9 cellular contexts compared by ENCODE assay signal in genomic region chr14:73758392-73759182, GRCh38. TPM values are rescaled to one million over a fixed set of nuclear protein-coding genes. Genes with fewer than 3 reads are reported as not detected.
DNase-seq lines count a peak whose midpoint lies in the region; ATAC-seq, FAIRE-seq and TF ChIP-seq lines count a peak whose summit lies in the region.
"Had no signal": no experiment of that assay in that cellular context is flagged by ENCODE, and none has a peak within 500 bp of the region (broad histone marks: within the 10 kb centered on the region; RNA-seq: fewer than 3 reads in every experiment).

No MANE protein-coding gene starts in this region.

- BruUV-seq in endothelial cell of umbilical vein (replicated peaks; lab: Mats Ljungman, UMichigan), result no TSS peak

- no peaks in the 10 kb centered on the region for H3K27me3 ChIP-seq in OCI-LY1 (ENCODE audit: insufficient read depth, low read length)
- no peaks in the 10 kb centered on the region for H3K27me3 ChIP-seq in endothelial cell of umbilical vein (ENCODE audit: control insufficient read depth in 2 of 2, insufficient read depth in 2 of 2, low read length in 2 of 2)
- H3K27me3 ChIP-seq in muscle layer of duodenum (ENCODE audit: low read depth, low read length), result no peaks in the 10 kb centered on the region

- TF ChIP-seq CTCF in OCI-LY1 (IDR thresholded peaks at IDR 0.05; ENCODE audit: low read length), result peak; percentile 67
- TF ChIP-seq CTCF in endothelial cell of umbilical vein (IDR thresholded peaks at IDR 0.05; ENCODE audit: extremely low read depth in 1 of 2, insufficient read depth in 1 of 2, low read depth in 1 of 2, low read length in 2 of 2), result peak; percentile 59 to 83

- H3K9me1 ChIP-seq in endothelial cell of umbilical vein (replicated peaks; ENCODE audit: control insufficient read depth, extremely low read depth, insufficient read depth, low read length), result no peaks in the 10 kb centered on the region

- H3K9me2 ChIP-seq in OCI-LY1 (ENCODE audit: low read depth, low read length), result no peaks in the 10 kb centered on the region

- peaks cover 88% of the 10 kb centered on the region for H3K4me1 Mint-ChIP-seq in stimulated activated naive CD8-positive, alpha-beta T cell treated with anti-CD3 and anti-CD28 coated beads, Interleukin-15, amount 100 ng/mL, for 72 hours

- no peak for TF ChIP-seq POLR2A in endothelial cell of umbilical vein (IDR thresholded peaks at IDR 0.05; ENCODE audit: low read depth, low read length)

- peak overlapping the region; percentile 96 for H3K9ac ChIP-seq in OCI-LY1 (ENCODE audit: low read length)
- H3K9ac ChIP-seq in endothelial cell of umbilical vein (replicated peaks; ENCODE audit: extremely low read depth, insufficient read depth, low read length), result peak overlapping the region; percentile 94

- H3K4me2 ChIP-seq in OCI-LY1 (ENCODE audit: low read length), result peak overlapping the region; percentile 92
- peak overlapping the region; percentile 83 for H3K4me2 ChIP-seq in endothelial cell of umbilical vein (ENCODE audit: insufficient read depth, low read length)

- dilution Hi-C loops in endothelial cell of umbilical vein (cut with MboI; ENCODE audit: extremely low pct_ligation_motif_present, low sequenced_read_pairs), result no loop called here

- no peaks in the 10 kb centered on the region for H3K9me3 Mint-ChIP-seq in stimulated activated naive CD8-positive, alpha-beta T cell treated with anti-CD3 and anti-CD28 coated beads, Interleukin-15, amount 100 ng/mL, for 72 hours

- DNase-seq in COLO668 (lab: John Stamatoyannopoulos, UW; ENCODE audit: unreplicated experiment), result peak; percentile 90
- peak; percentile 75 for DNase-seq in HT1080 (ENCODE audit: low read depth)
- peak; percentile 60 for DNase-seq in activated T-cell treated with anti-CD3 and anti-CD28 coated beads for 1 hour (ENCODE audit: low read depth)
- peak; percentile 70 for DNase-seq in endothelial cell of umbilical vein (ENCODE audit: low read depth, low spot score)
- DNase-seq in stimulated activated naive CD8-positive, alpha-beta T cell treated with anti-CD3 and anti-CD28 coated beads, Interleukin-15, amount 100 ng/mL, for 72 hours, result peak; percentile 75 to 84

- H3K27ac Mint-ChIP-seq in stimulated activated naive CD8-positive, alpha-beta T cell treated with anti-CD3 and anti-CD28 coated beads, Interleukin-15, amount 100 ng/mL, for 72 hours, result peak overlapping the region; percentile 96 to 97

- peak; percentile 73 for FAIRE-seq in endothelial cell of umbilical vein (lab: Jason Lieb, UNC)
- FAIRE-seq: TTC549 had no signal

- H2AFZ ChIP-seq in OCI-LY1 (ENCODE audit: low read length) (no peak overlapping the region), endothelial cell of umbilical vein (ENCODE audit: low read depth, low read length) (no peak overlapping the region)

- no peaks in the 10 kb centered on the region for H4K20me1 ChIP-seq in OCI-LY1 (ENCODE audit: insufficient read depth, low read length)
- H4K20me1 ChIP-seq in endothelial cell of umbilical vein (replicated peaks; ENCODE audit: control insufficient read depth, extremely low read depth, insufficient read depth, low read length), result no peaks in the 10 kb centered on the region

- H3K27ac ChIP-seq in OCI-LY1 (ENCODE audit: low read depth, low read length, poor library complexity, severe bottlenecking) (peak overlapping the region; percentile 82), endothelial cell of umbilical vein (ENCODE audit: insufficient read depth, low read depth, low read length) (peak overlapping the region; percentile 96), muscle layer of duodenum (ENCODE audit: low read length) (peak overlapping the region; percentile 82)

- H3K4me1 ChIP-seq in OCI-LY1 (ENCODE audit: insufficient read depth, low read length, severe bottlenecking), result peaks cover 88% of the 10 kb centered on the region
- H3K4me1 ChIP-seq in endothelial cell of umbilical vein (ENCODE audit: control insufficient read depth, extremely low read depth, insufficient read depth, low read length), result peaks cover 60% of the 10 kb centered on the region
- peaks cover 74 to 76% of the 10 kb centered on the region in 2 donors for H3K4me1 ChIP-seq in muscle layer of duodenum (ENCODE audit: control insufficient read depth in 1 of 2, insufficient read depth in 2 of 2, low read length in 2 of 2)

- H3K27me3 Mint-ChIP-seq in stimulated activated naive CD8-positive, alpha-beta T cell treated with anti-CD3 and anti-CD28 coated beads, Interleukin-15, amount 100 ng/mL, for 72 hours, result no peaks in the 10 kb centered on the region

- H3K9me3 ChIP-seq in OCI-LY1 (ENCODE audit: low read length), result no peaks in the 10 kb centered on the region
- no peaks in the 10 kb centered on the region for H3K9me3 ChIP-seq in endothelial cell of umbilical vein (replicated peaks; ENCODE audit: control insufficient read depth, insufficient read depth, low read length)
- no peaks in the 10 kb centered on the region for H3K9me3 ChIP-seq in muscle layer of duodenum (ENCODE audit: control insufficient read depth in 1 of 2, low read length in 2 of 2)

- peaks cover 54% of the 10 kb centered on the region for H3K79me2 ChIP-seq in OCI-LY1 (ENCODE audit: insufficient read depth, low read length)
- peaks cover 75% of the 10 kb centered on the region for H3K79me2 ChIP-seq in endothelial cell of umbilical vein (ENCODE audit: control insufficient read depth, insufficient read depth, low read length)

- intact Hi-C loops in endothelial cell of umbilical vein (cut with micrococcal nuclease), result loop anchor here (1.0 kb wide), 2 partner anchors 17 to 30 kb away; no protein-coding TSS in a partner anchor

- POLR2A ChIA-PET in endothelial cell of umbilical vein (lab: Charles Lee), result interaction anchor here (0.6 to 1.2 kb wide), 2 partner anchors 17 to 30 kb away, joined by 3 to 4 read pairs; no protein-coding TSS in a partner anchor

- ATAC-seq in stimulated activated naive CD8-positive, alpha-beta T cell treated with anti-CD3 and anti-CD28 coated beads, Interleukin-15, amount 100 ng/mL, for 72 hours, result peak; percentile 15
- ATAC-seq in HG03175 (IDR thresholded peaks at IDR 0.05; ENCODE audit: unreplicated experiment), result no peak

- CTCF ChIA-PET in endothelial cell of umbilical vein (lab: Charles Lee), result interaction anchor here (1.0 to 10.8 kb wide), 14 partner anchors 9 to 69 kb away, joined by 3 to 245 read pairs (median 6); partner anchors contain the start of gene PNMA1

- peaks cover 6% of the 10 kb centered on the region; the same call in 1 of the 2 replicates for H3K36me3 ChIP-seq in OCI-LY1 (ENCODE audit: insufficient read depth, low read length)
- no peaks in the 10 kb centered on the region for H3K36me3 ChIP-seq in endothelial cell of umbilical vein (ENCODE audit: control insufficient read depth in 2 of 2, extremely low read depth in 1 of 2, insufficient read depth in 2 of 2, low read length in 2 of 2)
- H3K36me3 ChIP-seq in muscle layer of duodenum (ENCODE audit: control insufficient read depth in 1 of 2, insufficient read depth in 2 of 2, low read length in 2 of 2), result peaks cover 0 to 10% of the 10 kb centered on the region in 2 donors

- H3F3A ChIP-seq in OCI-LY1 (ENCODE audit: insufficient read depth, low read length), result no peaks in the 10 kb centered on the region

- H3K4me3 Mint-ChIP-seq in stimulated activated naive CD8-positive, alpha-beta T cell treated with anti-CD3 and anti-CD28 coated beads, Interleukin-15, amount 100 ng/mL, for 72 hours, result peak overlapping the region; percentile 93 to 96

- H3K4me3 ChIP-seq in OCI-LY1 (ENCODE audit: low read depth, low read length, poor library complexity, severe bottlenecking) (peak overlapping the region; percentile 88), endothelial cell of umbilical vein (replicated peaks in 1 of 3; ENCODE audit: insufficient read depth in 1 of 3, low read depth in 1 of 3, low read length in 3 of 3) (peak overlapping the region; percentile 16 to 54 (median 53)), muscle layer of duodenum (ENCODE audit: low read depth in 1 of 2, low read length in 2 of 2) (peak overlapping the region; percentile 55 to 71)

TF ChIP-seq in endothelial cell of umbilical vein, 7 proteins besides CTCF, POLR2A, EP300 and RAD21:
- TF ChIP-seq MYC (IDR thresholded peaks at IDR 0.05; ENCODE audit: low read depth, low read length), result no peak
- TF ChIP-seq POLR2AphosphoS5 (IDR thresholded peaks at IDR 0.05; ENCODE audit: insufficient read depth, low read depth, low read length), result peak; percentile 28

RNA-seq across cellular contexts. Expression of gene PNMA1, which starts 44.4 kb away (rescaled TPM):
- total RNA-seq in HT1080 (2014; rRNA removed; shearing (Covaris generic)), result 10.2 and 12.1 TPM in 2 replicates
- 44.2 and 45.3 TPM in 2 replicates for polyA plus RNA-seq in HT1080 (2015; cell fraction: cytosol; rRNA removed)
- polyA plus RNA-seq in HT1080 (2015; cell fraction: nucleus; rRNA removed), result 38.4 and 39.5 TPM in 2 replicates
- total RNA-seq in endothelial cell of umbilical vein, result 82.4 and 82.6 TPM in 2 replicates
- polyA plus RNA-seq in endothelial cell of umbilical vein, result 25.8 and 29.8 TPM in 2 replicates
- 33.5 and 34.9 TPM in 2 replicates for polyA plus RNA-seq in endothelial cell of umbilical vein (2011; cell fraction: cytosol; rRNA removed)
- 21.7 and 25.2 TPM in 2 replicates for polyA plus RNA-seq in endothelial cell of umbilical vein (2011; cell fraction: nucleus; rRNA removed)
- 48.9 and 63.0 TPM in 2 replicates for polyA plus RNA-seq in endothelial cell of umbilical vein (2012)
- 27.9 and 28.4 TPM in 2 replicates for polyA minus RNA-seq in endothelial cell of umbilical vein
- polyA minus RNA-seq in endothelial cell of umbilical vein (2011; cell fraction: cytosol; rRNA and poly(A)+ RNA removed), result 12.2 TPM
- 9.1 and 12.8 TPM in 2 replicates for polyA minus RNA-seq in endothelial cell of umbilical vein (2011; cell fraction: nucleus; rRNA and poly(A)+ RNA removed)
